ENCODE assay signal across 15 cellular contexts in genomic region chr16:11953576-11953975, GRCh38. TPM values are rescaled to one million over a fixed set of nuclear protein-coding genes. Genes with fewer than 3 reads are reported as not detected.
"Had no signal": no experiment of that assay in that cellular context is flagged by ENCODE, and none has a peak within 500 bp of the region (broad histone marks: within the 10 kb centered on the region; RNA-seq: fewer than 3 reads in every experiment).

No MANE protein-coding gene starts in this region.

RNA-seq across cellular contexts. Expression of gene TNFRSF17, which starts 11.4 kb away (rescaled TPM):
- total RNA-seq: activated CD4-positive, alpha-beta memory T cell treated with anti-CD3 and anti-CD28 coated beads, Interleukin-2, amount 10 ng/mL, durations not matched to agents 7 days and 5 days; activated CD4-positive, alpha-beta T cell treated with anti-CD3 and anti-CD28 coated beads for 36 hours; activated CD4-positive, alpha-beta T cell treated with anti-CD3 and anti-CD28 coated beads, Interleukin-2, amount 10 ng/mL, durations not matched to agents 7 days and 5 days; activated CD8-positive, alpha-beta memory T cell treated with anti-CD3 and anti-CD28 coated beads, Interleukin-2, amount 10 ng/mL, durations not matched to agents 7 days and 5 days; activated CD8-positive, alpha-beta T cell treated with anti-CD3 and anti-CD28 coated beads, Interleukin-2, amount 10 ng/mL, durations not matched to agents 7 days and 5 days; activated naive CD8-positive, alpha-beta T cell treated with anti-CD3 and anti-CD28 coated beads, Interleukin-2, amount 10 ng/mL, durations not matched to agents 7 days and 5 days; activated T-helper 2 cell treated with anti-CD3 and anti-CD28 coated beads, Interferon-gamma antibody, Interleukin-2, Interleukin-4, amounts not matched to agents 10 μg/mL and 5 μg/mL and 100 μg/mL, durations not matched to agents 14 hours and 24 hours and 36 hours; adrenal gland; ascending aorta; bronchial epithelial cell; cardiac muscle cell; chondrocyte; T-helper 1 cell treated with Interleukin-12 subunit alpha and Interleukin-12 subunit beta and Interleukin-4 antibody, amounts not matched to agents 30 ng/mL and 1 ng/mL, for 36 hours; T-helper 2 cell treated with Interferon-gamma antibody and Interleukin-4, amounts not matched to agents 100 ng/mL and 5 ng/mL, for 36 hours; WTC11 had no signal
- polyA plus RNA-seq: cardiac muscle cell had no signal
